In genomic region chr12:97837401-97837800, GRCh38 we compare ENCODE assay signal across 15 cellular contexts.
DNase-seq lines count a peak whose midpoint lies in the region; TF ChIP-seq lines count a peak whose summit lies in the region.
"Had no signal": no experiment of that assay in that cellular context is flagged by ENCODE, and none has a peak within 500 bp of the region (broad histone marks: within the 10 kb centered on the region; RNA-seq: fewer than 3 reads in every experiment).

No MANE protein-coding gene starts in this region.

- in situ Hi-C loops in brain microvascular endothelial cell (cut with HindIII; ENCODE audit: low pct_ligation_motif_present, low sequenced_read_pairs): no loop called here

- TF ChIP-seq CTCF in brain microvascular endothelial cell (IDR thresholded peaks at IDR 0.05; ENCODE audit: low read depth, low read length, missing control alignments): no peak

- H3K27ac ChIP-seq in brain microvascular endothelial cell: no peak overlapping the region
- H3K27ac ChIP-seq: esophagus squamous epithelium, Peyer's patch, psoas muscle, uterus had no signal

- H3K27me3 ChIP-seq in brain microvascular endothelial cell (replicated peaks): no peaks in the 10 kb centered on the region
- H3K27me3 ChIP-seq: esophagus squamous epithelium, Peyer's patch, uterus had no signal

- H3K4me3 ChIP-seq in skeletal muscle cell (ENCODE audit: low read depth, low read length) (no peak overlapping the region), brain microvascular endothelial cell (ENCODE audit: low read depth, low read length) (no peak overlapping the region)
- H3K4me3 ChIP-seq: esophagus squamous epithelium, Peyer's patch, psoas muscle, uterus had no signal

- H3K36me3 ChIP-seq in brain microvascular endothelial cell (replicated peaks): no peaks in the 10 kb centered on the region
- H3K36me3 ChIP-seq: esophagus squamous epithelium, Peyer's patch, uterus had no signal

- DNase-seq in HT1080 (ENCODE audit: low read depth) (peak; percentile 38), T1000 (lab: John Stamatoyannopoulos, UW) (peak; percentile 17), fibroblast of the conjunctiva (ENCODE audit: low read depth) (peak; percentile 1), skeletal muscle cell (ENCODE audit: low read depth) (peak; percentile 1), iPS-NIHi11 (ENCODE audit: low spot score) (no peak), brain microvascular endothelial cell (no peak), SK-N-DZ (ENCODE audit: low spot score) (no peak)
- DNase-seq: activated naive CD8-positive, alpha-beta T cell treated with anti-CD3 and anti-CD28 coated beads for 36 hours; esophagus squamous epithelium; GF-D8; IMR-90; NCI-H146; Peyer's patch; psoas muscle; uterus had no signal

Comparison
In these comparisons a context has a peak if more than half of its experiments do, and no peak if none do; other contexts are left out.
1. DNase-seq: peak in HT1080 (single experiment), T1000 (single experiment), fibroblast of the conjunctiva (single experiment) and skeletal muscle cell (single experiment); none in iPS-NIHi11 (single experiment), brain microvascular endothelial cell (single experiment) and SK-N-DZ (single experiment).